ENCODE assay signal across 12 cellular contexts in the genomic region with DNA sequence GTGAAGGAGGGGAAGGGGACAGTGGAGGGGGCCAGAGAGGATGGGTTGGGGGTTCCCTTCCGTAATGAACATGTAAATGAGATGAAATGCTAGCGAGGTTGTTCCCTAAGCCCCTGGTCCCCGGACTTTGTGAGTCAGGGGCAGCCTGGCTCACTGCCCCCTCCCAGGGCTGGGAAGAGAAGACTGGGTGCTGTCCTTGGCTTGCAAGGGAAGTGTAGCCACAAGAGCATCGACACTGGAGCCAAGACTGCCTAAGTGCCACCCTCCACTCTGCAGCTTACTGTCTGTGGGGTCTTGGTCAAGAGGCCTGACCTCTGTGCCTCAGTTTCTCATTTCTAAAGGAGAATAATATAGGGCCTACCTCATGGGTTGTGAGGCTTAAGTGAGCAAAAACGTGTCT. TPM values are rescaled to one million over a fixed set of nuclear protein-coding genes. Genes with fewer than 3 reads are reported as not detected.
DNase-seq lines count a peak whose midpoint lies in the region; ATAC-seq and TF ChIP-seq lines count a peak whose summit lies in the region.
"Had no signal": no experiment of that assay in that cellular context is flagged by ENCODE, and none has a peak within 500 bp of the region (broad histone marks: within the 10 kb centered on the region; RNA-seq: fewer than 3 reads in every experiment).

No MANE protein-coding gene starts in this region.

- H3K9ac ChIP-seq in neural progenitor cell: no peak overlapping the region

- H3K4me2 ChIP-seq in neural progenitor cell: peak overlapping the region; percentile 48

- H3K4me3 Mint-ChIP-seq in T-cell (peak overlapping the region in 2 of 3 donors; percentile 43 to 57), neural progenitor cell (no peak overlapping the region)

- TF ChIP-seq CTCF in esophagus squamous epithelium (IDR thresholded peaks at IDR 0.05) (no peak), neural progenitor cell (IDR thresholded peaks at IDR 0.05) (no peak)

- DNase-seq in T-cell: no peak
- no peak for DNase-seq in esophagus squamous epithelium (lab: John Stamatoyannopoulos, UW)
- DNase-seq in neural progenitor cell (ENCODE audit: low spot score): no peak
- DNase-seq in activated CD8-positive, alpha-beta memory T cell treated with anti-CD3 and anti-CD28 coated beads, Interleukin-2, amount 50 U/mL, for 48 hours: no peak
- DNase-seq in T-helper 1 cell: no peak
- no peak for DNase-seq in NK-92 treated with Interleukin-12 subunit alpha and Interleukin-12 subunit beta, amount 100 ng/mL, for 24 hours (lab: John Stamatoyannopoulos, UW)
- DNase-seq: activated CD4-positive, alpha-beta T cell treated with anti-CD3 and anti-CD28 coated beads, Interleukin-2, amount 10 ng/mL, durations not matched to agents 24 days and 14 days; NCI-H1417; SJCRH30 had no signal

- H3K79me2 ChIP-seq in ACC112 (ENCODE audit: control insufficient read depth, insufficient read depth, low read length, unreplicated experiment) (peaks cover 30% of the 10 kb centered on the region), neural progenitor cell (ENCODE audit: low read depth) (no peaks in the 10 kb centered on the region)

- H3K36me3 Mint-ChIP-seq in T-cell (no peaks in the 10 kb centered on the region), neural progenitor cell (no peaks in the 10 kb centered on the region)

- H3K4me3 ChIP-seq in ACC112 (ENCODE audit: low read depth, low read length) (peak overlapping the region; percentile 75), esophagus squamous epithelium (peak overlapping the region; percentile 23 to 65 (median 49)), neural progenitor cell (peak overlapping the region; percentile 37)
- H3K4me3 ChIP-seq: SJCRH30 had no signal

- H3F3A ChIP-seq in neural progenitor cell (ENCODE audit: low read depth): peaks cover 10% of the 10 kb centered on the region

- H3K4me1 Mint-ChIP-seq in T-cell (peaks cover 22 to 30% (median 26%) of the 10 kb centered on the region in 3 donors), neural progenitor cell (peaks cover 41% of the 10 kb centered on the region)

- H3K27me3 ChIP-seq in ACC112 (ENCODE audit: insufficient read depth, low read length): no peaks in the 10 kb centered on the region
- H3K27me3 ChIP-seq in esophagus squamous epithelium: peaks cover 0 to 46% (median 2%) of the 10 kb centered on the region in 4 donors
- peaks cover 68% of the 10 kb centered on the region for H3K27me3 ChIP-seq in neural progenitor cell

- H2AFZ ChIP-seq in ACC112 (ENCODE audit: low read length, unreplicated experiment) (no peak overlapping the region), neural progenitor cell (replicated peaks) (peak overlapping the region; percentile 15)

- H3K36me3 ChIP-seq in ACC112 (ENCODE audit: insufficient read depth, low read length) (no peaks in the 10 kb centered on the region), esophagus squamous epithelium (no peaks in the 10 kb centered on the region), neural progenitor cell (no peaks in the 10 kb centered on the region)
- H3K36me3 ChIP-seq: SJCRH30 had no signal

- no peak overlapping the region for H3K27ac Mint-ChIP-seq in T-cell
- H3K27ac Mint-ChIP-seq in neural progenitor cell: no peak overlapping the region
- H3K27ac Mint-ChIP-seq: activated CD4-positive, alpha-beta T cell treated with anti-CD3 and anti-CD28 coated beads, Interleukin-2, amount 10 ng/mL, durations not matched to agents 24 days and 14 days; CD14-positive monocyte had no signal

- H3K9me3 ChIP-seq in esophagus squamous epithelium (no peaks in the 10 kb centered on the region), neural progenitor cell (ENCODE audit: low read depth) (no peaks in the 10 kb centered on the region)
- H3K9me3 ChIP-seq: SJCRH30 had no signal

- peaks cover 26 to 65% of the 10 kb centered on the region in 2 donors for H3K27me3 Mint-ChIP-seq in T-cell
- H3K27me3 Mint-ChIP-seq in neural progenitor cell (ENCODE audit: insufficient read depth, low read depth): peaks cover 39% of the 10 kb centered on the region

- peak overlapping the region; percentile 97 for H3K27ac ChIP-seq in ACC112 (ENCODE audit: low read depth, low read length)
- H3K27ac ChIP-seq in esophagus squamous epithelium: peak overlapping the region; percentile 69 to 89 (median 88)
- no peak overlapping the region for H3K27ac ChIP-seq in neural progenitor cell
- H3K27ac ChIP-seq: SJCRH30 had no signal

- POLR2A ChIA-PET in T-cell (lab: Charles Lee): no interaction called here

- H3K9me3 Mint-ChIP-seq in T-cell: no peaks in the 10 kb centered on the region
- no peaks in the 10 kb centered on the region for H3K9me3 Mint-ChIP-seq in neural progenitor cell
- H3K9me3 Mint-ChIP-seq: activated CD4-positive, alpha-beta T cell treated with anti-CD3 and anti-CD28 coated beads, Interleukin-2, amount 10 ng/mL, durations not matched to agents 24 days and 14 days had no signal

- 38 to 39% methylated on average over 4 to 5 of the region's 5 CpGs for WGBS in esophagus squamous epithelium, 2 donors

- peaks cover 6% of the 10 kb centered on the region for H4K20me1 ChIP-seq in neural progenitor cell (ENCODE audit: low read depth)

- intact Hi-C loops in esophagus squamous epithelium (cut with DNase I): no loop called here

- CTCF ChIA-PET in T-cell (lab: Charles Lee): no interaction called here

- TF ChIP-seq POLR2A in esophagus squamous epithelium (IDR thresholded peaks at IDR 0.05): no peak

- H3K4me1 ChIP-seq in ACC112 (ENCODE audit: control insufficient read depth, insufficient read depth, low read length, unreplicated experiment): peaks cover 46% of the 10 kb centered on the region
- peaks cover 11 to 75% (median 29%) of the 10 kb centered on the region in 3 donors for H3K4me1 ChIP-seq in esophagus squamous epithelium
- peaks cover 17% of the 10 kb centered on the region for H3K4me1 ChIP-seq in neural progenitor cell

- ATAC-seq in T-cell (replicated peaks in 1 of 4) (no peak), HG02642 (IDR thresholded peaks at IDR 0.05; ENCODE audit: poor library complexity, unreplicated experiment) (no peak)

RNA-seq across cellular contexts. Expression of a gene that starts 0.5 kb away (rescaled TPM):
- under 1 TPM; 0.09 to 0.67 (median 0.28) TPM for total RNA-seq in T-cell
- 1 to 10 TPM; 1.1 to 4.6 (median 2.7) TPM for total RNA-seq in esophagus squamous epithelium
- total RNA-seq in neural progenitor cell (ENCODE audit: low replicate concordance): 0.06 TPM in 1 of 2 replicates, not detected in the other
- total RNA-seq: SJCRH30 had no signal

RNA-seq across cellular contexts. Expression of a gene that starts 26.4 kb away (rescaled TPM):
- total RNA-seq in T-cell (not detected), esophagus squamous epithelium (not detected), neural progenitor cell (ENCODE audit: low replicate concordance) (not detected in 2 replicates)
- total RNA-seq: activated CD4-positive, alpha-beta T cell treated with anti-CD3 and anti-CD28 coated beads, Interleukin-2, amount 10 ng/mL, durations not matched to agents 24 days and 14 days; SJCRH30 had no signal

RNA-seq across cellular contexts. Expression of a gene that starts 33.3 kb away (rescaled TPM):
- 1 to 10 TPM in 1 of 5 donors, under 1 TPM in 4; 0.36 to 1.2 (median 0.60) TPM for total RNA-seq in T-cell
- under 1 TPM in 2 of 4 donors, not detected in 2; 0.09 to 0.57 TPM for total RNA-seq in esophagus squamous epithelium
- total RNA-seq in neural progenitor cell (ENCODE audit: low replicate concordance): 0.15 TPM in 1 of 2 replicates, not detected in the other
- total RNA-seq: SJCRH30 had no signal

RNA-seq across cellular contexts. Expression of a gene that starts 35.1 kb away (rescaled TPM):
- under 1 TPM in 1 of 5 donors, not detected in 4; 0.07 TPM for total RNA-seq in T-cell
- total RNA-seq in esophagus squamous epithelium: not detected
- not detected in 2 replicates for total RNA-seq in neural progenitor cell (ENCODE audit: low replicate concordance)
- total RNA-seq: SJCRH30 had no signal
